8 cellular contexts compared by ENCODE assay signal in the genomic region with DNA sequence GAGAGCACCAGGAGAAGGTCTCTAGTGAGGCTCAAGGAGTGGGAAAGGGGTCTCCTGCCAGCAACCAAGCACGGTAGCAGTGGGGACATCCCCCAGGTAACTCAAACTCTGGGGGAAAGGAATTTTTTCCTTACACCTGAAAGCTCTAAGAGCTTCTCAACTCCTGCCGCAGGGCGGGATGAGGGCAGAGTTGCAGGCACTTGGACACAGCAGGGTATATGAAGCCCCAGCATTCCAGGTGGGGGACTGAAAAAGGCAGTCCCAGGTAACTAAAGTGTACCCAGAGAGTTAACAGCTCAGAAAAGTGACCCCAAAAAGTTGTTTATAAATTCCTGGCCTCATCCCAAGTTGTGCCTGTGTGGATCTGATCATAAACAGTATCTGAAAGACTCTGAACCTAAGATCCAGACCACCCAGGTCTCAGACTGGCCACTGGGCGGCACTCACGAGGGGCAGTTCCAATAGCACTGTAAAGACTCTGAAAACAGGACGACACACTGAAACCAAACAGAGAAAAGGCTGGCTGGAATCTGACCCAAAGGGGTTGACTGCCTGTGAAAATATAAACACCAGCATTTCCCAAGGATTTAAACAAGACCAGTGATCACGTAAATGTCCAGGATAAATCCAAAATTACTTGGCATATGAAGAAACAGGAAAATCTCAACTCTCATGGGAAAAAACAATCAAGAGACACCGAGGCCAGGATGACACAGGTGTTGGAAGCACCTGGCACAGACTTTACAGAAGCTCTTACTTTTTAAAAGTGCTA. TPM values are rescaled to one million over a fixed set of nuclear protein-coding genes. Genes with fewer than 3 reads are reported as not detected.
A peak's percentile ranks its signal among the peaks of the same experiment; 100 is the strongest.
DNase-seq lines count a peak whose midpoint lies in the region; ATAC-seq and TF ChIP-seq lines count a peak whose summit lies in the region.

No MANE protein-coding gene starts in this region.

- in situ Hi-C loops in IMR-90 (cut with MboI; ENCODE audit: low sequenced_read_pairs) = no loop called here

- H3K27ac Mint-ChIP-seq in neural crest cell (ENCODE audit: unreplicated experiment) = peak overlapping the region; percentile 7

- H2BK15ac ChIP-seq in IMR-90 (ENCODE audit: low read depth, low read length) = peak overlapping the region; percentile 72; the same call in 2 of the 3 replicates

- TF ChIP-seq CTCF in IMR-90 (conservative IDR thresholded peaks at IDR 0.05; ENCODE audit: low read depth, low read length) (peak; percentile 82), fibroblast of lung (conservative IDR thresholded peaks at IDR 0.05 in 1 of 2, IDR thresholded peaks at IDR 0.05 in 1 of 2; ENCODE audit: low read depth in 1 of 2, low read length in 2 of 2) (peak; percentile 87 to 93), neural crest cell (conservative IDR thresholded peaks at IDR 0.05) (peak; percentile 76)

- peak overlapping the region; percentile 92 for H4K91ac ChIP-seq in IMR-90 (ENCODE audit: insufficient read depth, low read depth, low read length)

- peak; percentile 73 for TF ChIP-seq RAD21 in IMR-90 (IDR thresholded peaks at IDR 0.05; ENCODE audit: low read length)

- H3K4me2 ChIP-seq in IMR-90 (ENCODE audit: low read depth, low read length) = no peak overlapping the region
- peak overlapping the region; percentile 70 for H3K4me2 ChIP-seq in fibroblast of lung (ENCODE audit: extremely low read depth, insufficient read depth, low read length)

- no peaks in the 10 kb centered on the region for H3K36me3 Mint-ChIP-seq in neural crest cell (ENCODE audit: low read depth)

- H3K27me3 Mint-ChIP-seq in neural crest cell (ENCODE audit: low read depth) = no peaks in the 10 kb centered on the region

- H3K9me3 Mint-ChIP-seq in neural crest cell = no peaks in the 10 kb centered on the region

- H3K9me1 ChIP-seq in IMR-90 (ENCODE audit: insufficient read depth, low read length) = peaks cover 9% of the 10 kb centered on the region; the same call in 1 of the 2 replicates

- no peak overlapping the region for H2AK9ac ChIP-seq in IMR-90 (replicated peaks; ENCODE audit: low read depth, low read length, poor library complexity)

- peak overlapping the region; percentile 16 to 53; a peak in 2 of 4 replicates for H4K8ac ChIP-seq in IMR-90 (ENCODE audit: low read depth in 2 of 2, low read length in 2 of 2)

- peak overlapping the region; percentile 44 for H3K18ac ChIP-seq in IMR-90 (ENCODE audit: low read depth, low read length)

- H4K20me1 ChIP-seq in IMR-90 (ENCODE audit: insufficient read depth, low read length) (no peaks in the 10 kb centered on the region), fibroblast of lung (ENCODE audit: control insufficient read depth, extremely low read depth, insufficient read depth, low read length) (no peaks in the 10 kb centered on the region)

- intact Hi-C loops in IMR-90 (cut with micrococcal nuclease) = loop anchor here (1.0 kb wide), 2 partner anchors 10 to 34 kb away; no protein-coding TSS in a partner anchor

- H4K5ac ChIP-seq in IMR-90 (ENCODE audit: low read depth, low read length) = peak overlapping the region; percentile 28; the same call in 1 of the 2 replicates

- peak; percentile 61 for DNase-seq in DMS153 treated with DMSO at 0.1 percent for 48 hours (lab: John Stamatoyannopoulos, UW; ENCODE audit: unreplicated experiment)
- peak; percentile 95 for DNase-seq in IMR-90
- DNase-seq in fibroblast of lung (ENCODE audit: low read depth in 2 of 2) = peak in 1 of 2 donors; percentile 90
- DNase-seq in neural crest cell (ENCODE audit: low read depth, low spot score) = peak; percentile 63
- no peak for DNase-seq in effector CD4-positive, alpha-beta T cell
- DNase-seq in activated T-cell treated with anti-CD3 and anti-CD28 coated beads for 4 hours = no peak

- H3K4me3 ChIP-seq in IMR-90 (ENCODE audit: insufficient read depth, low read depth, low read length) (no peak overlapping the region), fibroblast of lung (replicated peaks in 1 of 4; ENCODE audit: control extremely low read depth in 1 of 4, insufficient read depth in 1 of 4, low read depth in 3 of 4, low read length in 4 of 4) (no peak overlapping the region)

- peak overlapping the region; percentile 26; the same call in 1 of the 2 replicates for H3K27ac ChIP-seq in IMR-90 (ENCODE audit: insufficient read depth, low read length)
- no peak overlapping the region for H3K27ac ChIP-seq in fibroblast of lung (ENCODE audit: insufficient read depth, low read length)

- H3K4me1 Mint-ChIP-seq in neural crest cell = peaks cover 5% of the 10 kb centered on the region

- no TSS peak for BruUV-seq in IMR-90 (replicated peaks; lab: Mats Ljungman, UMichigan)

- H3K27me3 ChIP-seq in IMR-90 (ENCODE audit: control insufficient read depth, insufficient read depth, low read length) = no peaks in the 10 kb centered on the region
- H3K27me3 ChIP-seq in fibroblast of lung (ENCODE audit: control insufficient read depth, insufficient read depth, low read length) = no peaks in the 10 kb centered on the region

- no peaks in the 10 kb centered on the region for H3K9me3 ChIP-seq in IMR-90 (ENCODE audit: control insufficient read depth, insufficient read depth, low read length)
- no peaks in the 10 kb centered on the region for H3K9me3 ChIP-seq in fibroblast of lung (ENCODE audit: control insufficient read depth, insufficient read depth, low read depth, low read length)

- dilution Hi-C loops in IMR-90 (cut with HindIII; ENCODE audit: low sequenced_read_pairs, unreplicated experiment) = no loop called here

- no peaks in the 10 kb centered on the region for H3K79me1 ChIP-seq in IMR-90 (ENCODE audit: low read depth in 1 of 2, low read length in 2 of 2)

- H2AFZ ChIP-seq in IMR-90 (replicated peaks; ENCODE audit: low read length, poor library complexity) (no peak overlapping the region), fibroblast of lung (ENCODE audit: low read length) (peak overlapping the region; percentile 27)

- no peak overlapping the region for H3K56ac ChIP-seq in IMR-90 (ENCODE audit: extremely low read depth, insufficient read depth, low read length)

- H3K14ac ChIP-seq in IMR-90 (replicated peaks; ENCODE audit: low read depth, low read length) = peak overlapping the region; percentile 29; the same call in 1 of the 2 replicates

- H2BK5ac ChIP-seq in IMR-90 (ENCODE audit: low read depth, low read length, poor library complexity, severe bottlenecking) = peak overlapping the region; percentile 25

- H3K36me3 ChIP-seq in IMR-90 (ENCODE audit: control insufficient read depth, insufficient read depth, low read length) (no peaks in the 10 kb centered on the region), fibroblast of lung (ENCODE audit: control insufficient read depth, insufficient read depth, low read length) (no peaks in the 10 kb centered on the region)

- peak overlapping the region; percentile 75 for H2BK20ac ChIP-seq in IMR-90 (ENCODE audit: low read depth, low read length)

- H3K4ac ChIP-seq in IMR-90 (ENCODE audit: low read depth, low read length) = peak overlapping the region; percentile 66

- no peak for TF ChIP-seq POLR2A in IMR-90 (IDR thresholded peaks at IDR 0.05; ENCODE audit: low read depth, low read length)

- peak; percentile 90 for ATAC-seq in IMR-90 (ENCODE audit: low read depth)
- peak; percentile 95 for ATAC-seq in SK-N-SH treated with all-trans-retinoic acid at 6 μM for 48 hours
- no peak for ATAC-seq in HG03442 (IDR thresholded peaks at IDR 0.05; ENCODE audit: unreplicated experiment)

- H2BK120ac ChIP-seq in IMR-90 (ENCODE audit: low read depth, low read length) = peak overlapping the region; percentile 81

- H3K79me2 ChIP-seq in fibroblast of lung (ENCODE audit: control insufficient read depth, insufficient read depth, low read length) = no peaks in the 10 kb centered on the region

- peak overlapping the region; percentile 33 for H2AK5ac ChIP-seq in IMR-90 (ENCODE audit: low read depth, low read length)

- no peak overlapping the region for H3K23ac ChIP-seq in IMR-90 (ENCODE audit: low read depth, low read length)

- CTCF ChIA-PET in IMR-90 (lab: Yijun Ruan, JAX) = interaction anchor here (0.6 to 1.8 kb wide), 6 partner anchors 10 to 665 kb away, joined by 3 to 12 read pairs (median 5); no protein-coding TSS in a partner anchor

- no peak overlapping the region for H3K4me3 Mint-ChIP-seq in neural crest cell

- WGBS in IMR-90 (ENCODE audit: extremely low coverage in 2 of 2, insufficient read length in 1 of 2), 2 experiments = no CpG with 5 or more reads among the region's 8 CpGs

- POLR2A ChIA-PET in IMR-90 (lab: Charles Lee; ENCODE audit: unreplicated experiment) = no interaction called here

- peak overlapping the region; percentile 1; the same call in 1 of the 2 replicates for H3K9ac ChIP-seq in IMR-90 (ENCODE audit: low read depth, low read length)
- H3K9ac ChIP-seq in fibroblast of lung (ENCODE audit: insufficient read depth, low read length) = no peak overlapping the region

- peaks cover 19% of the 10 kb centered on the region for H3K4me1 ChIP-seq in IMR-90 (ENCODE audit: control insufficient read depth, insufficient read depth, low read length)
- peaks cover 3% of the 10 kb centered on the region for H3K4me1 ChIP-seq in fibroblast of lung (ENCODE audit: control insufficient read depth, extremely low read depth, insufficient read depth, low read length)

TF ChIP-seq in IMR-90, 13 proteins besides CTCF, POLR2A, EP300 and RAD21 (continues in another document):
- TF ChIP-seq MAZ (IDR thresholded peaks at IDR 0.05; ENCODE audit: borderline replicate concordance, low read depth, low read length) (0 out of 2 replicates have a peak, but pooled peaks have one; percentile 12), CEBPB (IDR thresholded peaks at IDR 0.05; ENCODE audit: low read depth, low read length) (no peak)

RNA-seq across cellular contexts. Expression of a gene that starts 47.5 kb away (rescaled TPM):
- total RNA-seq in IMR-90 (2012; rRNA removed) (0.83 and 0.90 TPM in 2 replicates), fibroblast of lung (1.2 and 1.8 TPM in 2 replicates), neural crest cell (2.3 and 2.5 TPM in 2 replicates)
- polyA plus RNA-seq in IMR-90 (2012; rRNA removed) (0.63 and 0.87 TPM in 2 replicates), fibroblast of lung (0.60 and 0.70 TPM in 2 replicates)
- 0.54 and 0.87 TPM in 2 replicates for polyA plus RNA-seq in IMR-90 (2012; cell fraction: cytosol; rRNA removed)
- 0.42 and 0.91 TPM in 2 replicates for polyA plus RNA-seq in IMR-90 (2012; cell fraction: nucleus; rRNA removed; ENCODE audit: low replicate concordance)
- 0.43 and 0.44 TPM in 2 replicates for polyA plus RNA-seq in fibroblast of lung (2012)
- polyA minus RNA-seq in fibroblast of lung (ENCODE audit: low replicate concordance) = 0.67 TPM in 1 of 2 replicates, not detected in the other

RNA-seq across cellular contexts. Expression of a gene that starts 47.6 kb away (rescaled TPM):
- 16.1 and 21.4 TPM in 2 replicates for total RNA-seq in IMR-90 (2012; rRNA removed)
- 11.1 and 11.7 TPM in 2 replicates for polyA plus RNA-seq in IMR-90 (2012; rRNA removed)
- 6.4 and 7.0 TPM in 2 replicates for polyA plus RNA-seq in IMR-90 (2012; cell fraction: cytosol; rRNA removed)
- polyA plus RNA-seq in IMR-90 (2012; cell fraction: nucleus; rRNA removed; ENCODE audit: low replicate concordance) = 9.0 and 10.9 TPM in 2 replicates
- 16.9 and 20.3 TPM in 2 replicates for total RNA-seq in fibroblast of lung
- polyA plus RNA-seq in fibroblast of lung = 11.7 and 17.7 TPM in 2 replicates
- 12.0 and 17.3 TPM in 2 replicates for polyA plus RNA-seq in fibroblast of lung (2012)
- polyA minus RNA-seq in fibroblast of lung (ENCODE audit: low replicate concordance) = 11.5 and 20.2 TPM in 2 replicates
- 68.8 and 70.4 TPM in 2 replicates for total RNA-seq in neural crest cell

Comparison
In these comparisons a context has a peak if more than half of its experiments do, and no peak if none do; other contexts are left out.
1. DNase-seq: peak in DMS153 treated with DMSO at 0.1 percent for 48 hours (single experiment), IMR-90 (single experiment) and neural crest cell (single experiment); none in effector CD4-positive, alpha-beta T cell (single experiment) and activated T-cell treated with anti-CD3 and anti-CD28 coated beads for 4 hours (single experiment).
2. Peak in every context shown above with its lines, with median percentiles within 50 percentile points of each other: CTCF ChIP-seq.